ENCODE assay signal across 16 cellular contexts in genomic region chr10:86007171-86007570, GRCh38.
A peak's percentile ranks its signal among the peaks of the same experiment; 100 is the strongest.
DNase-seq lines count a peak whose midpoint lies in the region; ATAC-seq and TF ChIP-seq lines count a peak whose summit lies in the region.
"Had no signal": no experiment of that assay in that cellular context is flagged by ENCODE, and none has a peak within 500 bp of the region (broad histone marks: within the 10 kb centered on the region; RNA-seq: fewer than 3 reads in every experiment).

No MANE protein-coding gene starts in this region.

- no peaks in the 10 kb centered on the region for H3K79me1 ChIP-seq in neuronal stem cell (ENCODE audit: low read depth, low read length)

- no peak overlapping the region for H3K4me2 ChIP-seq in neuronal stem cell (ENCODE audit: insufficient read depth, low read length, poor library complexity, severe bottlenecking)
- H3K4me2 ChIP-seq: A549 had no signal

- no peaks in the 10 kb centered on the region for H3K36me3 ChIP-seq in neuronal stem cell (replicated peaks in 1 of 2; ENCODE audit: control insufficient read depth in 2 of 2, insufficient read depth in 2 of 2, low read length in 2 of 2)
- H3K36me3 ChIP-seq in vagina, result no peaks in the 10 kb centered on the region
- H3K36me3 ChIP-seq: BLaER1 treated with 17β-estradiol and CSF1 and Interleukin-3, amounts not matched to agents 10 nM and 100 nM had no signal

- H2BK5ac ChIP-seq in neuronal stem cell (ENCODE audit: low read length), result no peak overlapping the region

- peak overlapping the region; percentile 19 for H3K18ac ChIP-seq in neuronal stem cell (ENCODE audit: low read length)

- DNase-seq in coronary artery (ENCODE audit: low spot score) (peak; percentile 29), neuronal stem cell (ENCODE audit: low spot score) (no peak), vagina (ENCODE audit: extremely low spot score in 2 of 2) (peak; percentile 16 to 54)
- DNase-seq in stimulated activated CD4-positive, alpha-beta T cell treated with anti-CD3 and anti-CD28 coated beads, Interleukin-4, amount 100 ng/mL, for 1 hour, result no peak
- DNase-seq: AML-193; Caco-2; Calu3; CD4-positive, alpha-beta T cell; CD8-positive, alpha-beta T cell; DMS79 treated with DMSO at 0.1 percent for 48 hours; GF-D8 had no signal

- H3K14ac ChIP-seq in neuronal stem cell (ENCODE audit: low read length), result no peak overlapping the region

- no peak overlapping the region for H3K9ac ChIP-seq in neuronal stem cell (ENCODE audit: low read depth, low read length, poor library complexity)
- H3K9ac ChIP-seq: BLaER1 treated with 17β-estradiol and CSF1 and Interleukin-3, amounts not matched to agents 10 nM and 100 nM had no signal

- no peaks in the 10 kb centered on the region for H3K27me3 ChIP-seq in neuronal stem cell (ENCODE audit: control insufficient read depth in 3 of 3, insufficient read depth in 3 of 3, low read depth in 1 of 3, low read length in 3 of 3)
- no peaks in the 10 kb centered on the region for H3K27me3 ChIP-seq in vagina
- H3K27me3 ChIP-seq: BLaER1 treated with 17β-estradiol and CSF1 and Interleukin-3, amounts not matched to agents 10 nM and 100 nM had no signal

- no peaks in the 10 kb centered on the region for H3K4me1 ChIP-seq in neuronal stem cell (ENCODE audit: control insufficient read depth in 2 of 2, insufficient read depth in 1 of 2, low read depth in 1 of 2, low read length in 2 of 2)
- H3K4me1 ChIP-seq in vagina, result no peaks in the 10 kb centered on the region
- H3K4me1 ChIP-seq: A549, Caco-2 had no signal

- H2AFZ ChIP-seq in neuronal stem cell (ENCODE audit: low read length), result no peak overlapping the region

- intact Hi-C loops in vagina (cut with DNase I), result no loop called here

- H3K4me3 ChIP-seq in coronary artery, result no peak overlapping the region
- H3K4me3 ChIP-seq in neuronal stem cell (ENCODE audit: low read length in 2 of 2), result no peak overlapping the region
- no peak overlapping the region for H3K4me3 ChIP-seq in vagina
- H3K4me3 ChIP-seq: A549; BLaER1 treated with 17β-estradiol and CSF1 and Interleukin-3, amounts not matched to agents 10 nM and 100 nM had no signal

- no peaks in the 10 kb centered on the region for H3K9me3 ChIP-seq in neuronal stem cell (replicated peaks in 1 of 2; ENCODE audit: control insufficient read depth in 2 of 2, insufficient read depth in 1 of 2, low read depth in 1 of 2, low read length in 2 of 2)
- no peaks in the 10 kb centered on the region for H3K9me3 ChIP-seq in vagina
- H3K9me3 ChIP-seq: A549; BLaER1 treated with 17β-estradiol and CSF1 and Interleukin-3, amounts not matched to agents 10 nM and 100 nM; Caco-2 had no signal

- H3K27ac ChIP-seq in coronary artery, result no peak overlapping the region
- no peak overlapping the region for H3K27ac ChIP-seq in neuronal stem cell (replicated peaks; ENCODE audit: low read length)
- no peak overlapping the region for H3K27ac ChIP-seq in vagina
- H3K27ac ChIP-seq: 22Rv1, A549, C4-2B had no signal

- WGBS in neuronal stem cell (ENCODE audit: extremely low coverage in 2 of 2, insufficient read length in 2 of 2, insufficient replicate concordance in 1 of 2), 2 donors, result no CpG with 5 or more reads among the region's 6 CpGs

- no peak for TF ChIP-seq CTCF in coronary artery (IDR thresholded peaks at IDR 0.05)
- TF ChIP-seq CTCF in vagina (IDR thresholded peaks at IDR 0.05), result no peak

- no peak overlapping the region for H4K91ac ChIP-seq in neuronal stem cell (ENCODE audit: low read depth, low read length, poor library complexity)

- H3K4ac ChIP-seq in neuronal stem cell (ENCODE audit: low read length), result no peak overlapping the region

- no peak overlapping the region for H2BK120ac ChIP-seq in neuronal stem cell (ENCODE audit: low read depth, low read length)

- H3K23ac ChIP-seq in neuronal stem cell (ENCODE audit: low read depth, low read length, poor library complexity), result no peak overlapping the region

- no peak for ATAC-seq in GM19328 (IDR thresholded peaks at IDR 0.05; ENCODE audit: unreplicated experiment)
- ATAC-seq: A549; CD8-positive, alpha-beta T cell had no signal

- no peak overlapping the region for H2AK5ac ChIP-seq in neuronal stem cell (ENCODE audit: low read depth, low read length)

- H4K8ac ChIP-seq in neuronal stem cell (ENCODE audit: low read depth, low read length), result no peak overlapping the region

- no peak overlapping the region for H2BK15ac ChIP-seq in neuronal stem cell (ENCODE audit: low read length)

- no peak overlapping the region for H2BK12ac ChIP-seq in neuronal stem cell (ENCODE audit: low read length)

- TF ChIP-seq POLR2A in vagina (IDR thresholded peaks at IDR 0.05), result no peak

Comparison
In these comparisons a context has a peak if more than half of its experiments do, and no peak if none do; other contexts are left out.
1. DNase-seq: peak in coronary artery (single experiment) and vagina (2 of 2); none in neuronal stem cell (single experiment) and stimulated activated CD4-positive, alpha-beta T cell treated with anti-CD3 and anti-CD28 coated beads, Interleukin-4, amount 100 ng/mL, for 1 hour (single experiment).